In the genomic region with DNA sequence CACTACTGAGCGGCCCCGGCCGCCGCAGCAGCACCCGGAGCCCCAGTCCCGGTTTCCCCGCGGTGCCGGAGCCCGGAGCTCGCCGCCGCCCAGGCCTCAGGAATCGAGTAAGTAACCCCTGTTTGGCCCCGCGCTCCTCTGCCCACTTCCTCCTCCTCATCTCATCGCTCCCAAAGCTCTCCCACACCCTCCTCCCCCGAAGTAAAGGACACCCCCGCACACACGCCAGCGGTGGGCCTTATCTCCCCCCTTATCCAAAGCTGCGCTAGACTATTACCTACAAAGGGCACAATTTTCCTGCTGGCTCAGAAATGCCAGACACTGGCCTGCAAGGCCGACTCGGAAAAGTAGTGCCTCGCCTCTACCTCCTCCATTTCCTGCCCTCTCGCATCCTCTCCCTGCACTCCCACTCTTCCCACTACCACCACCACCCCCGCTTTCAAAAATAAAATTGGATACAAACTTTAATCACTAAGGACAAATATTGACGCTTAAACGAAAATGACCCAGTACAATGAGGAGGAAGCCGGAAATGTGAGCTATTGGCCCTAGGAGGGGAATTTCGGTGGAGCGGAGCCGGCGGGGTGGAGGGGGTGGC, we compare ENCODE assay signal across 1 cellular context.
TF ChIP-seq lines count a peak whose summit lies in the region.

No MANE protein-coding gene starts in this region.

TF ChIP-seq in K562, 482 proteins besides CTCF, POLR2A, EP300 and RAD21 (continued from another document and continues in another):
- TF ChIP-seq, protein P1, sequence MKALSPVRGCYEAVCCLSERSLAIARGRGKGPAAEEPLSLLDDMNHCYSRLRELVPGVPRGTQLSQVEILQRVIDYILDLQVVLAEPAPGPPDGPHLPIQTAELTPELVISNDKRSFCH (CRISPR knock-in tag; IDR thresholded peaks at IDR 0.05) = no peak
- TF ChIP-seq, protein P1 (tag; IDR thresholded peaks at IDR 0.05) = no peak
- no peak for TF ChIP-seq KAT2B (IDR thresholded peaks at IDR 0.05; ENCODE audit: low read depth, low read length)
- TF ChIP-seq TAF9B (IDR thresholded peaks at IDR 0.05; ENCODE audit: partially characterized antibody) = peak; percentile 28
- TF ChIP-seq ATF1 (CRISPR knock-in tag; IDR thresholded peaks at IDR 0.05) = no peak
- TF ChIP-seq ATF1 (tag; IDR thresholded peaks at IDR 0.05) = peak; percentile 17; the same call in 1 of the 2 replicates
- TF ChIP-seq, protein P2, sequence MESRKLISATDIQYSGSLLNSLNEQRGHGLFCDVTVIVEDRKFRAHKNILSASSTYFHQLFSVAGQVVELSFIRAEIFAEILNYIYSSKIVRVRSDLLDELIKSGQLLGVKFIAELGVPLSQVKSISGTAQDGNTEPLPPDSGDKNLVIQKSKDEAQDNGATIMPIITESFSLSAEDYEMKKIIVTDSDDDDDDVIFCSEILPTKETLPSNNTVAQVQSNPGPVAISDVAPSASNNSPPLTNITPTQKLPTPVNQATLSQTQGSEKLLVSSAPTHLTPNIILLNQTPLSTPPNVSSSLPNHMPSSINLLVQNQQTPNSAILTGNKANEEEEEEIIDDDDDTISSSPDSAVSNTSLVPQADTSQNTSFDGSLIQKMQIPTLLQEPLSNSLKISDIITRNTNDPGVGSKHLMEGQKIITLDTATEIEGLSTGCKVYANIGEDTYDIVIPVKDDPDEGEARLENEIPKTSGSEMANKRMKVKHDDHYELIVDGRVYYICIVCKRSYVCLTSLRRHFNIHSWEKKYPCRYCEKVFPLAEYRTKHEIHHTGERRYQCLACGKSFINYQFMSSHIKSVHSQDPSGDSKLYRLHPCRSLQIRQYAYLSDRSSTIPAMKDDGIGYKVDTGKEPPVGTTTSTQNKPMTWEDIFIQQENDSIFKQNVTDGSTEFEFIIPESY (CRISPR knock-in tag; IDR thresholded peaks at IDR 0.05) = no peak
- TF ChIP-seq WHSC1 (IDR thresholded peaks at IDR 0.05; ENCODE audit: low read length) = no peak
- no peak for TF ChIP-seq SRSF1 (IDR thresholded peaks at IDR 0.05; ENCODE audit: low read depth, low read length)
- TF ChIP-seq, protein P3, sequence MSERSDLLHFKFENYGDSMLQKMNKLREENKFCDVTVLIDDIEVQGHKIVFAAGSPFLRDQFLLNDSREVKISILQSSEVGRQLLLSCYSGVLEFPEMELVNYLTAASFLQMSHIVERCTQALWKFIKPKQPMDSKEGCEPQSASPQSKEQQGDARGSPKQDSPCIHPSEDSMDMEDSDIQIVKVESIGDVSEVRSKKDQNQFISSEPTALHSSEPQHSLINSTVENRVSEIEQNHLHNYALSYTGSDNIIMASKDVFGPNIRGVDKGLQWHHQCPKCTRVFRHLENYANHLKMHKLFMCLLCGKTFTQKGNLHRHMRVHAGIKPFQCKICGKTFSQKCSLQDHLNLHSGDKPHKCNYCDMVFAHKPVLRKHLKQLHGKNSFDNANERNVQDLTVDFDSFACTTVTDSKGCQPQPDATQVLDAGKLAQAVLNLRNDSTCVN (CRISPR knock-in tag; IDR thresholded peaks at IDR 0.05) = no peak
- TF ChIP-seq PHF8 (IDR thresholded peaks at IDR 0.05; ENCODE audit: borderline replicate concordance, low read length) = peak; percentile 32; the same call in 1 of the 2 replicates
- no peak for TF ChIP-seq CTBP1 (IDR thresholded peaks at IDR 0.05; ENCODE audit: borderline replicate concordance)
- peak; percentile 80 for TF ChIP-seq POLR2G (IDR thresholded peaks at IDR 0.05; ENCODE audit: low read depth, low read length)
- peak; percentile 46; the same call in 1 of the 2 replicates for TF ChIP-seq SPI1 (IDR thresholded peaks at IDR 0.05; ENCODE audit: borderline replicate concordance, low read depth, low read length)
- TF ChIP-seq POLR2B (IDR thresholded peaks at IDR 0.05; ENCODE audit: low read depth, partially characterized antibody) = peak; percentile 13
- TF ChIP-seq, protein P4, sequence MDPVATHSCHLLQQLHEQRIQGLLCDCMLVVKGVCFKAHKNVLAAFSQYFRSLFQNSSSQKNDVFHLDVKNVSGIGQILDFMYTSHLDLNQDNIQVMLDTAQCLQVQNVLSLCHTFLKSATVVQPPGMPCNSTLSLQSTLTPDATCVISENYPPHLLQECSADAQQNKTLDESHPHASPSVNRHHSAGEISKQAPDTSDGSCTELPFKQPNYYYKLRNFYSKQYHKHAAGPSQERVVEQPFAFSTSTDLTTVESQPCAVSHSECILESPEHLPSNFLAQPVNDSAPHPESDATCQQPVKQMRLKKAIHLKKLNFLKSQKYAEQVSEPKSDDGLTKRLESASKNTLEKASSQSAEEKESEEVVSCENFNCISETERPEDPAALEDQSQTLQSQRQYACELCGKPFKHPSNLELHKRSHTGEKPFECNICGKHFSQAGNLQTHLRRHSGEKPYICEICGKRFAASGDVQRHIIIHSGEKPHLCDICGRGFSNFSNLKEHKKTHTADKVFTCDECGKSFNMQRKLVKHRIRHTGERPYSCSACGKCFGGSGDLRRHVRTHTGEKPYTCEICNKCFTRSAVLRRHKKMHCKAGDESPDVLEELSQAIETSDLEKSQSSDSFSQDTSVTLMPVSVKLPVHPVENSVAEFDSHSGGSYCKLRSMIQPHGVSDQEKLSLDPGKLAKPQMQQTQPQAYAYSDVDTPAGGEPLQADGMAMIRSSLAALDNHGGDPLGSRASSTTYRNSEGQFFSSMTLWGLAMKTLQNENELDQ (CRISPR knock-in tag; IDR thresholded peaks at IDR 0.05; ENCODE audit: borderline replicate concordance) = no peak
- no peak for TF ChIP-seq PML (IDR thresholded peaks at IDR 0.05; ENCODE audit: low read length)
- no peak for TF ChIP-seq ZNF282 (CRISPR knock-in tag; IDR thresholded peaks at IDR 0.05)
- no peak for TF ChIP-seq ETS2 (tag; IDR thresholded peaks at IDR 0.05; ENCODE audit: borderline replicate concordance, poor library complexity, severe bottlenecking)
- TF ChIP-seq, protein P5, sequence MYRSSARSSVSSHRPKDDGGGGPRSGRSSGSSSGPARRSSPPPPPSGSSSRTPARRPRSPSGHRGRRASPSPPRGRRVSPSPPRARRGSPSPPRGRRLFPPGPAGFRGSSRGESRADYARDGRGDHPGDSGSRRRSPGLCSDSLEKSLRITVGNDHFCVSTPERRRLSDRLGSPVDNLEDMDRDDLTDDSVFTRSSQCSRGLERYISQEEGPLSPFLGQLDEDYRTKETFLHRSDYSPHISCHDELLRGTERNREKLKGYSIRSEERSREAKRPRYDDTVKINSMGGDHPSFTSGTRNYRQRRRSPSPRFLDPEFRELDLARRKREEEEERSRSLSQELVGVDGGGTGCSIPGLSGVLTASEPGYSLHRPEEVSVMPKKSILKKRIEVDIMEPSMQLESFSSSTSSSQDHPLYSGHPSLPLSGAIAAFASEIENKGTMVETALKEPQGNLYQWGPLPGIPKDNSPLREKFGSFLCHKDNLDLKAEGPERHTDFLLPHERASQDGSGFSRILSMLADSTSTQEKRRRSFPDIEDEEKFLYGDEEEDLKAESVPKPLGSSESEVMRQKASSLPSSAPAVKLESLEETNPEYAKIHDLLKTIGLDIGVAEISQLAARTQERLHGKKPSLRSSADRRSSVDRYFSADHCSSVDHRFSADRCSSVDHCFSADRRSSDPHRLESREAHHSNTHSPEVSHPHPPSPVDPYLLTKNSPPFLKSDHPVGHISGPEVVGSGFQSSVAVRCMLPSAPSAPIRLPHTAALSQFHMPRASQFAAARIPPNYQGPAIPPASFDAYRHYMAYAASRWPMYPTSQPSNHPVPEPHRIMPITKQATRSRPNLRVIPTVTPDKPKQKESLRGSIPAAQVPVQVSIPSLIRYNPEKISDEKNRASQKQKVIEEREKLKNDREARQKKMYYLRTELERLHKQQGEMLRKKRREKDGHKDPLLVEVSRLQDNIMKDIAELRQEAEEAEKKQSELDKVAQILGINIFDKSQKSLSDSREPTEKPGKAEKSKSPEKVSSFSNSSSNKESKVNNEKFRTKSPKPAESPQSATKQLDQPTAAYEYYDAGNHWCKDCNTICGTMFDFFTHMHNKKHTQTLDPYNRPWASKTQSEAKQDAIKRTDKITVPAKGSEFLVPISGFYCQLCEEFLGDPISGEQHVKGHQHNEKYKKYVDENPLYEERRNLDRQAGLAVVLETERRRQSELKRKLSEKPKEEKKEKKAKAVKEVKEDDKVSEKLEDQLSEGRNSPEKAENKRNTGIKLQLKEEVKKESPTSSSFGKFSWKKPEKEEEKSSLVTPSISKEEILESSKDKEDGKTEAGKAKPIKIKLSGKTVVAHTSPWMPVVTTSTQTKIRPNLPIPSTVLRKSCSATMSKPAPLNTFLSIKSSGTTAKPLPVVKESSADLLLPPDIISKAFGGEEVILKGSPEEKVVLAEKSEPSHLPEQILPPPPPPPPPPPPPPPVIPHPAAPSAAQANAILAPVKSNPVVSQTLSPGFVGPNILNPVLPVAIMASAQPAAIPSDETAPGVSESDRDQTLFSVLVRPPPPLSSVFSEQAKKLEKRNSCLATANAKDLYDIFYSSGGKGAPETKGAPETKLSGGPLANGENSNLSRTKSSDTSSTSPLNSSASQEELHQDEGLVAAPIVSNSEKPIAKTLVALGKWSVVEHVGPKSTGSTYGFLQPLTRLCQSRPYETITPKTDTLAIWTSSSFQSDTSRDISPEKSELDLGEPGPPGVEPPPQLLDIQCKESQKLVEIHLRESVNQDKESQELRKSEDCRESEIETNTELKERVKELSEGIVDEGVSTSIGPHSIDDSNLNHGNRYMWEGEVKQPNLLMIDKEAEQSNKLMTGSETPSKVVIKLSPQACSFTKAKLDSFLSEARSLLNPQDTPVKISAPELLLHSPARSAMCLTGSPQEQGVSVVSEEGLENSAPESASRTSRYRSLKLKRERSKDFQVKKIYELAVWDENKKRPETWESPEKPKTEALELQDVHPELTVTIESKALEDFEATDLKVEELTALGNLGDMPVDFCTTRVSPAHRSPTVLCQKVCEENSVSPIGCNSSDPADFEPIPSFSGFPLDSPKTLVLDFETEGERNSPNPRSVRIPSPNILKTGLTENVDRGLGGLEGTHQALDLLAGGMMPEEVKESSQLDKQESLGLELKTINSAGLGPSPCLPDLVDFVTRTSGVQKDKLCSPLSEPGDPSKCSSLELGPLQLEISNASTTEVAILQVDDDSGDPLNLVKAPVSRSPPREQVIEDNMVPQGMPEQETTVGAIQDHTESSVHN (IDR thresholded peaks at IDR 0.05; ENCODE audit: borderline replicate concordance in 1 of 2, low read depth in 1 of 2) = no peak
- TF ChIP-seq, protein P6, sequence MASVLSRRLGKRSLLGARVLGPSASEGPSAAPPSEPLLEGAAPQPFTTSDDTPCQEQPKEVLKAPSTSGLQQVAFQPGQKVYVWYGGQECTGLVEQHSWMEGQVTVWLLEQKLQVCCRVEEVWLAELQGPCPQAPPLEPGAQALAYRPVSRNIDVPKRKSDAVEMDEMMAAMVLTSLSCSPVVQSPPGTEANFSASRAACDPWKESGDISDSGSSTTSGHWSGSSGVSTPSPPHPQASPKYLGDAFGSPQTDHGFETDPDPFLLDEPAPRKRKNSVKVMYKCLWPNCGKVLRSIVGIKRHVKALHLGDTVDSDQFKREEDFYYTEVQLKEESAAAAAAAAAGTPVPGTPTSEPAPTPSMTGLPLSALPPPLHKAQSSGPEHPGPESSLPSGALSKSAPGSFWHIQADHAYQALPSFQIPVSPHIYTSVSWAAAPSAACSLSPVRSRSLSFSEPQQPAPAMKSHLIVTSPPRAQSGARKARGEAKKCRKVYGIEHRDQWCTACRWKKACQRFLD (CRISPR knock-in tag; IDR thresholded peaks at IDR 0.05) = no peak
- no peak for TF ChIP-seq ZNF121 (CRISPR knock-in tag; conservative IDR thresholded peaks at IDR 0.05)
- TF ChIP-seq ZNF584 (CRISPR knock-in tag; IDR thresholded peaks at IDR 0.05; ENCODE audit: low read depth) = no peak
- TF ChIP-seq RFX1 (IDR thresholded peaks at IDR 0.05) = no peak
- TF ChIP-seq, protein P7, sequence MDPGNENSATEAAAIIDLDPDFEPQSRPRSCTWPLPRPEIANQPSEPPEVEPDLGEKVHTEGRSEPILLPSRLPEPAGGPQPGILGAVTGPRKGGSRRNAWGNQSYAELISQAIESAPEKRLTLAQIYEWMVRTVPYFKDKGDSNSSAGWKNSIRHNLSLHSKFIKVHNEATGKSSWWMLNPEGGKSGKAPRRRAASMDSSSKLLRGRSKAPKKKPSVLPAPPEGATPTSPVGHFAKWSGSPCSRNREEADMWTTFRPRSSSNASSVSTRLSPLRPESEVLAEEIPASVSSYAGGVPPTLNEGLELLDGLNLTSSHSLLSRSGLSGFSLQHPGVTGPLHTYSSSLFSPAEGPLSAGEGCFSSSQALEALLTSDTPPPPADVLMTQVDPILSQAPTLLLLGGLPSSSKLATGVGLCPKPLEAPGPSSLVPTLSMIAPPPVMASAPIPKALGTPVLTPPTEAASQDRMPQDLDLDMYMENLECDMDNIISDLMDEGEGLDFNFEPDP (CRISPR knock-in tag; IDR thresholded peaks at IDR 0.05) = no peak
- TF ChIP-seq, protein P8, sequence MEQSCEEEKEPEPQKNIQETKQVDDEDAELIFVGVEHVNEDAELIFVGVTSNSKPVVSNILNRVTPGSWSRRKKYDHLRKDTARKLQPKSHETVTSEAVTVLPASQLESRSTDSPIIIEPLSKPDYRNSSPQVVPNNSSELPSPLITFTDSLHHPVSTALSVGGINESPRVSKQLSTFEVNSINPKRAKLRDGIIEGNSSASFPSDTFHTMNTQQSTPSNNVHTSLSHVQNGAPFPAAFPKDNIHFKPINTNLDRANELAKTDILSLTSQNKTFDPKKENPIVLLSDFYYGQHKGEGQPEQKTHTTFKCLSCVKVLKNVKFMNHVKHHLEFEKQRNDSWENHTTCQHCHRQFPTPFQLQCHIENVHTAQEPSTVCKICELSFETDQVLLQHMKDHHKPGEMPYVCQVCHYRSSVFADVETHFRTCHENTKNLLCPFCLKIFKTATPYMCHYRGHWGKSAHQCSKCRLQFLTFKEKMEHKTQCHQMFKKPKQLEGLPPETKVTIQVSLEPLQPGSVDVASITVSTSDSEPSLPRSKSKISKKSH (CRISPR knock-in tag; IDR thresholded peaks at IDR 0.05) = no peak
- TF ChIP-seq NFRKB (IDR thresholded peaks at IDR 0.05; ENCODE audit: low read depth) = 0 out of 2 replicates have a peak, but pooled peaks have one; percentile 38
- TF ChIP-seq KAT7 (CRISPR knock-in tag; IDR thresholded peaks at IDR 0.05; ENCODE audit: borderline replicate concordance) = no peak
- no peak for TF ChIP-seq CBX1 (IDR thresholded peaks at IDR 0.05; ENCODE audit: low read depth)
- TF ChIP-seq, protein P9, sequence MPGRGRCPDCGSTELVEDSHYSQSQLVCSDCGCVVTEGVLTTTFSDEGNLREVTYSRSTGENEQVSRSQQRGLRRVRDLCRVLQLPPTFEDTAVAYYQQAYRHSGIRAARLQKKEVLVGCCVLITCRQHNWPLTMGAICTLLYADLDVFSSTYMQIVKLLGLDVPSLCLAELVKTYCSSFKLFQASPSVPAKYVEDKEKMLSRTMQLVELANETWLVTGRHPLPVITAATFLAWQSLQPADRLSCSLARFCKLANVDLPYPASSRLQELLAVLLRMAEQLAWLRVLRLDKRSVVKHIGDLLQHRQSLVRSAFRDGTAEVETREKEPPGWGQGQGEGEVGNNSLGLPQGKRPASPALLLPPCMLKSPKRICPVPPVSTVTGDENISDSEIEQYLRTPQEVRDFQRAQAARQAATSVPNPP (IDR thresholded peaks at IDR 0.05; ENCODE audit: borderline replicate concordance, insufficient read depth, insufficient read length) = no peak
- no peak for TF ChIP-seq SMARCA4 (IDR thresholded peaks at IDR 0.05)
- no peak for TF ChIP-seq CREM (IDR thresholded peaks at IDR 0.05; ENCODE audit: low read depth)
- TF ChIP-seq TAF7 (tag; IDR thresholded peaks at IDR 0.05) = 0 out of 2 replicates have a peak, but pooled peaks have one; percentile 31
- no peak for TF ChIP-seq SRF (CRISPR knock-in tag; IDR thresholded peaks at IDR 0.05)
- TF ChIP-seq ETV1 (tag; conservative IDR thresholded peaks at IDR 0.05; ENCODE audit: low read depth) = peak; percentile 49
- no peak for TF ChIP-seq HEY1 (CRISPR knock-in tag; IDR thresholded peaks at IDR 0.05; ENCODE audit: borderline replicate concordance)
- TF ChIP-seq RBFOX2 (IDR thresholded peaks at IDR 0.05; ENCODE audit: low read depth, low read length) = peak; percentile 72
- TF ChIP-seq SREBF1 (IDR thresholded peaks at IDR 0.05; ENCODE audit: borderline replicate concordance, low read depth, low read length) = no peak
- no peak for TF ChIP-seq PHTF2 (CRISPR knock-in tag; IDR thresholded peaks at IDR 0.05)
- no peak for TF ChIP-seq CHD4 (IDR thresholded peaks at IDR 0.05; ENCODE audit: insufficient read depth, insufficient replicate concordance, low read depth, low read length, poor library complexity, severe bottlenecking)
